ENCODE assay signal across 7 cellular contexts in the genomic region with DNA sequence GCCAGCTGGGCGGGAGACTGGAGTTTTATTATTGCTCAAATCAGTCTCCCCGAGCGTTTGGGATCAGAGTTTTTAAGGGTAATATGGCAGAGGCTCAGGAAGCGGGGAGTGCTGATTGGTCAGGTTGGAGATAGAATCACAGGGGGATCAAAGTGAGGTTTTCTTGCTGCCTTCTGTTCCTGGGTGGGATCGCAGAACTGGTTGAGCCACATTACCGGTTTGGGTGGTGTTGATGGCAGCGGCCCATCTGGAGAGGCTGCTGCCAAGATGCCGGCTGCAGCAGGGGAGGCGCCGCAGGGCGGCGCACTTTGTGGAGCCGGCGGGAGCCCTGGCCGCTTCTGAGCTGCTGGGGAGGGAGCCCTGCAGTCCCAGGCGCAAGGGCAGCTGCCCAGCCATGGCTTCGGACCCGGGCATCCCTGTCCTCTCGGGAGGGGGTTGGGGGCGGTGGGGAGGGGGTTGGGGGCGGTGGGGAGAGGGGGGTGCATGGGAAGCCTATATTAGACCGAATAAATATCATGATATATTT.
DNase-seq lines count a peak whose midpoint lies in the region; ATAC-seq, FAIRE-seq and TF ChIP-seq lines count a peak whose summit lies in the region.
"Not testable (repeated sequence)": the region's sequence is repeated elsewhere in the genome, so short reads cannot be mapped to it uniquely, and the experiment has no call there.

No MANE protein-coding gene starts in this region.

- not testable (repeated sequence) for H3K4me3 ChIP-seq in WERI-Rb-1 (ENCODE audit: low read depth, low read length); body of pancreas; kidney (ENCODE audit: low read length in 2 of 2); prostate gland; stomach

- 53 to 70% methylated on average over 2 to 3 of the region's 22 CpGs for WGBS in body of pancreas, 2 donors
- WGBS in prostate gland, result 48% methylated on average over 3 of the region's 22 CpGs
- WGBS in stomach, 5 donors, result 47 to 67% (median 56%) methylated on average over 1 to 6 of the region's 22 CpGs; no CpG with 5 or more reads in 2 of the 5 donors

- H3K36me3 ChIP-seq in WERI-Rb-1; body of pancreas (replicated peaks in 1 of 2; ENCODE audit: insufficient read depth in 1 of 2, low read depth in 2 of 2); kidney (ENCODE audit: control insufficient read depth in 1 of 2, insufficient read depth in 2 of 2, low read length in 2 of 2); prostate gland; stomach: not testable (repeated sequence)

- not testable (repeated sequence) for H3K27me3 ChIP-seq in WERI-Rb-1 (ENCODE audit: insufficient read depth, low read depth, severe bottlenecking); body of pancreas; prostate gland (replicated peaks; ENCODE audit: insufficient read depth); stomach

- not testable (repeated sequence) for H3K36me3 Mint-ChIP-seq in Calu3 (ENCODE audit: insufficient read depth, unreplicated experiment)

- H3K4me1 Mint-ChIP-seq in Calu3 (ENCODE audit: low read depth, unreplicated experiment), result not testable (repeated sequence)

- not testable (repeated sequence) for TF ChIP-seq CTCF in Calu3 (IDR thresholded peaks at IDR 0.05; ENCODE audit: unreplicated experiment); WERI-Rb-1 (IDR thresholded peaks at IDR 0.05; ENCODE audit: low read depth, low read length); body of pancreas (IDR thresholded peaks at IDR 0.05); kidney (IDR thresholded peaks at IDR 0.05; ENCODE audit: borderline replicate concordance, extremely low read depth, insufficient read depth); prostate gland (IDR thresholded peaks at IDR 0.05); stomach (IDR thresholded peaks at IDR 0.05)

- H3K27ac Mint-ChIP-seq in Calu3 (ENCODE audit: unreplicated experiment), result not testable (repeated sequence)

- intact Hi-C loops in Calu3 (cut with micrococcal nuclease; ENCODE audit: unreplicated experiment); body of pancreas (cut with DNase I); cardiac septum (cut with DNase I); kidney (cut with DNase I); prostate gland (cut with DNase I); stomach (cut with DNase I; ENCODE audit: low total_unique reads): not testable (repeated sequence)

- CTCF ChIA-PET in Calu3 (lab: Charles Lee), result not testable (repeated sequence)

- not testable (repeated sequence) for H3K4me1 ChIP-seq in body of pancreas; kidney (ENCODE audit: control insufficient read depth in 1 of 2, insufficient read depth in 1 of 2, low read depth in 1 of 2, low read length in 2 of 2); prostate gland (replicated peaks); stomach

- not testable (repeated sequence) for H3K9me3 ChIP-seq in WERI-Rb-1 (ENCODE audit: severe bottlenecking); body of pancreas; kidney (ENCODE audit: control insufficient read depth in 1 of 2, low read length in 2 of 2); prostate gland; stomach

- not testable (repeated sequence) for H3K9me3 Mint-ChIP-seq in Calu3 (ENCODE audit: low read depth, unreplicated experiment)

- not testable (repeated sequence) for H3K4me3 Mint-ChIP-seq in Calu3 (ENCODE audit: low read depth, unreplicated experiment)

- not testable (repeated sequence) for TF ChIP-seq POLR2A in body of pancreas (IDR thresholded peaks at IDR 0.05); prostate gland (IDR thresholded peaks at IDR 0.05); stomach (IDR thresholded peaks at IDR 0.05)

- H3K9ac ChIP-seq in kidney (ENCODE audit: low read length in 2 of 2), result not testable (repeated sequence)

- not testable (repeated sequence) for TF ChIP-seq EP300 in stomach (IDR thresholded peaks at IDR 0.05)

- peak; percentile 45 for DNase-seq in Calu3
- peak; percentile 5 for DNase-seq in WERI-Rb-1
- peak in 3 of 4 donors; percentile 1 to 11 (median 6) for DNase-seq in body of pancreas
- DNase-seq in cardiac septum (ENCODE audit: low spot score), result peak; percentile 17
- peak; percentile 8 for DNase-seq in kidney
- DNase-seq in prostate gland (ENCODE audit: low spot score), result peak; percentile 47
- DNase-seq in stomach, result peak; percentile 27

- not testable (repeated sequence) for ATAC-seq in body of pancreas

- BruUV-seq in Calu3 (replicated peaks; lab: Mats Ljungman, UMichigan), result not testable (repeated sequence)

- not testable (repeated sequence) for H3K27me3 Mint-ChIP-seq in Calu3 (ENCODE audit: unreplicated experiment)

- FAIRE-seq in kidney (lab: Jason Lieb, UNC), result not testable (repeated sequence)

- not testable (repeated sequence) for H3K27ac ChIP-seq in WERI-Rb-1; body of pancreas; kidney (ENCODE audit: low read depth in 2 of 2, low read length in 2 of 2); prostate gland; stomach
